In the genomic region with DNA sequence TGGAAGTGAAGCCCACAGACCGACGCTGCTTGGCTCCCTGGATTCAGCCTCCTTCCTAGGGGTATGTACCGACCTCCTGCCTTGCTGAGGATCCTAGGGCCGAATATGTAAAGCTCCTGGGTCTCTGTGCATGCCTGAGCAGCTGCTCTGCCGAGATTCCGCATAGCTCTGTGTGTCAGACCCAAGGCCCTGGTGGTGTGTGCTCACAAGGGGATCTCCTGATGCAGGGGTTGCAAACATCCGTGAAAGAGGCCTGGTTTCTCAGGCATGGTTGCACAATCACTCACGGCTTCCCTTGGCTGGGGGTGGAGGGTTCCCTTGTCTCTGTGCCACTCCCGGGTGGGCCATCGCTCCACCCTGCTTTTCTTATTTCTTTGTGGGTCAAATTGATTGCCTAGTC, we compare ENCODE assay signal across 24 cellular contexts.
A peak's percentile ranks its signal among the peaks of the same experiment; 100 is the strongest.
DNase-seq lines count a peak whose midpoint lies in the region; ATAC-seq lines count a peak whose summit lies in the region.
"Had no signal": no experiment of that assay in that cellular context is flagged by ENCODE, and none has a peak within 500 bp of the region (broad histone marks: within the 10 kb centered on the region; RNA-seq: fewer than 3 reads in every experiment).

No MANE protein-coding gene starts in this region.

- H3K9me3 Mint-ChIP-seq in stimulated activated memory B cell treated with anti-CD40 and anti-IgM and Interleukin-4, amounts not matched to agents 10 μg/mL and 1 μg/mL and 100 μg/mL, for 72 hours = peaks cover 7% of the 10 kb centered on the region
- H3K9me3 Mint-ChIP-seq in stimulated activated naive B cell treated with anti-CD40 and anti-IgM and Interleukin-4, amounts not matched to agents 10 μg/mL and 1 μg/mL and 100 μg/mL, for 72 hours = peaks cover 9% of the 10 kb centered on the region in 2 donors
- H3K9me3 Mint-ChIP-seq: T-helper 2 cell treated with Interferon-gamma antibody and Interleukin-4, amounts not matched to agents 5 μg/mL and 100 μg/mL, for 36 hours had no signal

- H3K9ac ChIP-seq in adipocyte (ENCODE audit: low read length) = peak overlapping the region; percentile 22
- H3K9ac ChIP-seq: BLaER1, parathyroid adenoma had no signal

- no peaks in the 10 kb centered on the region for H3K9me3 ChIP-seq in adipocyte (ENCODE audit: control insufficient read depth, low read length)
- H3K9me3 ChIP-seq: breast epithelium, lower lobe of right lung had no signal

- H3K27me3 Mint-ChIP-seq in stimulated activated memory B cell treated with anti-CD40 and anti-IgM and Interleukin-4, amounts not matched to agents 10 μg/mL and 1 μg/mL and 100 μg/mL, for 72 hours = peaks cover 39% of the 10 kb centered on the region
- peaks cover 20 to 24% of the 10 kb centered on the region in 2 donors for H3K27me3 Mint-ChIP-seq in stimulated activated naive B cell treated with anti-CD40 and anti-IgM and Interleukin-4, amounts not matched to agents 10 μg/mL and 1 μg/mL and 100 μg/mL, for 72 hours

- peaks cover 6% of the 10 kb centered on the region for H3K4me1 ChIP-seq in adipocyte (ENCODE audit: control insufficient read depth, insufficient read depth, low read length)
- H3K4me1 ChIP-seq: breast epithelium, lower lobe of right lung, parathyroid adenoma had no signal

- H3K4me3 Mint-ChIP-seq in stimulated activated memory B cell treated with anti-CD40 and anti-IgM and Interleukin-4, amounts not matched to agents 10 μg/mL and 1 μg/mL and 100 μg/mL, for 72 hours = no peak overlapping the region
- H3K4me3 Mint-ChIP-seq in stimulated activated naive B cell treated with anti-CD40 and anti-IgM and Interleukin-4, amounts not matched to agents 10 μg/mL and 1 μg/mL and 100 μg/mL, for 72 hours = no peak overlapping the region
- H3K4me3 Mint-ChIP-seq: activated T-cell treated with anti-CD3 and anti-CD28 coated beads, Interleukin-2, amount 50 U/mL, for 72 hours; naive B cell; T-helper 2 cell treated with Interferon-gamma antibody and Interleukin-4, amounts not matched to agents 5 μg/mL and 100 μg/mL, for 36 hours had no signal

- no peaks in the 10 kb centered on the region for H3K27me3 ChIP-seq in adipocyte (replicated peaks; ENCODE audit: control insufficient read depth, insufficient read depth, low read length)
- H3K27me3 ChIP-seq: BLaER1, breast epithelium had no signal

- no peaks in the 10 kb centered on the region for H3K36me3 Mint-ChIP-seq in stimulated activated memory B cell treated with anti-CD40 and anti-IgM and Interleukin-4, amounts not matched to agents 10 μg/mL and 1 μg/mL and 100 μg/mL, for 72 hours
- no peaks in the 10 kb centered on the region for H3K36me3 Mint-ChIP-seq in stimulated activated naive B cell treated with anti-CD40 and anti-IgM and Interleukin-4, amounts not matched to agents 10 μg/mL and 1 μg/mL and 100 μg/mL, for 72 hours
- H3K36me3 Mint-ChIP-seq: naive B cell had no signal

- no peaks in the 10 kb centered on the region for H3K36me3 ChIP-seq in adipocyte (ENCODE audit: control insufficient read depth, insufficient read depth, low read length, severe bottlenecking)
- H3K36me3 ChIP-seq: BLaER1, breast epithelium, lower lobe of right lung had no signal

- H3K4me1 Mint-ChIP-seq in stimulated activated memory B cell treated with anti-CD40 and anti-IgM and Interleukin-4, amounts not matched to agents 10 μg/mL and 1 μg/mL and 100 μg/mL, for 72 hours = no peaks in the 10 kb centered on the region
- H3K4me1 Mint-ChIP-seq in stimulated activated naive B cell treated with anti-CD40 and anti-IgM and Interleukin-4, amounts not matched to agents 10 μg/mL and 1 μg/mL and 100 μg/mL, for 72 hours = peaks cover 0 to 2% of the 10 kb centered on the region in 2 donors
- H3K4me1 Mint-ChIP-seq: naive B cell had no signal

- ATAC-seq in stimulated activated memory B cell treated with anti-CD40 and anti-IgM and Interleukin-4, amounts not matched to agents 10 μg/mL and 1 μg/mL and 100 μg/mL, for 72 hours = peak; percentile 24
- no peak for ATAC-seq in stimulated activated naive B cell treated with anti-CD40 and anti-IgM and Interleukin-4, amounts not matched to agents 10 μg/mL and 1 μg/mL and 100 μg/mL, for 72 hours (replicated peaks)
- ATAC-seq: activated T-cell treated with anti-CD3 and anti-CD28 coated beads, Interleukin-2, amount 50 U/mL, for 72 hours; lower lobe of right lung had no signal

- DNase-seq in SIG-M5 treated with dmso at 0.1 percent for 504 hours (lab: John Stamatoyannopoulos, UW; ENCODE audit: unreplicated experiment) = peak; percentile 1
- no peak for DNase-seq in SIG-M5 (lab: John Stamatoyannopoulos, UW)
- peak; percentile 60 for DNase-seq in adipocyte (ENCODE audit: low read depth)
- peak; percentile 83 for DNase-seq in islet precursor cell
- no peak for DNase-seq in stimulated activated CD4-positive, alpha-beta T cell treated with anti-CD3 and anti-CD28 coated beads, Interleukin-12 subunit alpha, Interleukin-12 subunit beta, amount 100 ng/mL, for 4 hours
- DNase-seq in stimulated activated naive B cell treated with anti-CD40 and anti-IgM and Interleukin-4, amounts not matched to agents 10 μg/mL and 1 μg/mL and 100 μg/mL, for 72 hours = no peak
- DNase-seq in activated naive CD4-positive, alpha-beta T cell (lab: John Stamatoyannopoulos, UW) = no peak
- DNase-seq: activated CD8-positive, alpha-beta memory T cell treated with anti-CD3 and anti-CD28 coated beads for 24 hours; activated T-cell treated with anti-CD3 and anti-CD28 coated beads, Interleukin-2, amount 50 U/mL, for 72 hours; Calu3; dermis blood vessel endothelial cell; lower lobe of right lung; naive B cell; NCI-H1092; NCI-H2081; NCI-H510A treated with DMSO at 0.1 percent for 48 hours; SHP77; stimulated activated CD4-positive, alpha-beta T cell treated with anti-CD3 and anti-CD28 coated beads, Interleukin-4, amount 100 ng/mL, for 24 hours had no signal

- no peak overlapping the region for H3K27ac Mint-ChIP-seq in stimulated activated memory B cell treated with anti-CD40 and anti-IgM and Interleukin-4, amounts not matched to agents 10 μg/mL and 1 μg/mL and 100 μg/mL, for 72 hours
- H3K27ac Mint-ChIP-seq in stimulated activated naive B cell treated with anti-CD40 and anti-IgM and Interleukin-4, amounts not matched to agents 10 μg/mL and 1 μg/mL and 100 μg/mL, for 72 hours = no peak overlapping the region
- H3K27ac Mint-ChIP-seq: activated T-cell treated with anti-CD3 and anti-CD28 coated beads, Interleukin-2, amount 50 U/mL, for 72 hours; naive B cell; T-helper 2 cell treated with Interferon-gamma antibody and Interleukin-4, amounts not matched to agents 5 μg/mL and 100 μg/mL, for 36 hours had no signal

- H3K4me3 ChIP-seq in adipocyte (ENCODE audit: low read length) = no peak overlapping the region
- H3K4me3 ChIP-seq: BLaER1, breast epithelium, lower lobe of right lung, skin epidermis had no signal

Comparison
In these comparisons a context has a peak if more than half of its experiments do, and no peak if none do; other contexts are left out.
1. DNase-seq: peak in SIG-M5 treated with dmso at 0.1 percent for 504 hours (single experiment), adipocyte (single experiment) and islet precursor cell (single experiment); none in SIG-M5 (single experiment), stimulated activated CD4-positive, alpha-beta T cell treated with anti-CD3 and anti-CD28 coated beads, Interleukin-12 subunit alpha, Interleukin-12 subunit beta, amount 100 ng/mL, for 4 hours (single experiment), stimulated activated naive B cell treated with anti-CD40 and anti-IgM and Interleukin-4, amounts not matched to agents 10 μg/mL and 1 μg/mL and 100 μg/mL, for 72 hours (single experiment) and activated naive CD4-positive, alpha-beta T cell (0 of 4).